12 cellular contexts compared by ENCODE assay signal in the genomic region with DNA sequence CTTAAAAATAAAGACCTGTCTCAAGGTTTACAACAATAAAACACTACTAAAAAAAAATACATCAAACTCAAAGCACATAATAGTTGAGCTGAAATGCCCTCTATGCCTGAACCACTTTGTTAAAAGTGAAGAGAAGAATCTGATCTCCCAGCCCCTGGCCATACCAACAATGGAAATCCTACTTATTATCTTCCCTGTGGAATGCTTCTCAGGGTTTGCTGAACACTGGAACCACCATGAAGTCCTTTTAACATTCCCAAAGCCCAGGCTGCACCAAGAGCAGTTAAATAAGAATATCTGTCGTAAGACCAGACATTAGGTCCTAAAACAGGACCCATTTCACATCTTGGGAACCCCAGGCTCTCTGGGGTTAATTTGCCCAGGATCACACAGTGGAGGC.
DNase-seq lines count a peak whose midpoint lies in the region; TF ChIP-seq lines count a peak whose summit lies in the region.
"Had no signal": no experiment of that assay in that cellular context is flagged by ENCODE, and none has a peak within 500 bp of the region (broad histone marks: within the 10 kb centered on the region; RNA-seq: fewer than 3 reads in every experiment).

No MANE protein-coding gene starts in this region.

- H2AFZ ChIP-seq in neuronal stem cell (ENCODE audit: low read length) (no peak overlapping the region), smooth muscle cell (ENCODE audit: low read depth) (no peak overlapping the region), hepatocyte (no peak overlapping the region)

- H2BK12ac ChIP-seq in neuronal stem cell (ENCODE audit: low read length), result no peak overlapping the region

- H3K9ac ChIP-seq in HUES64 (ENCODE audit: low read depth, low read length) (no peak overlapping the region), neuronal stem cell (ENCODE audit: low read depth, low read length, poor library complexity) (no peak overlapping the region), smooth muscle cell (ENCODE audit: low read depth) (no peak overlapping the region)
- H3K9ac ChIP-seq: BLaER1 treated with 17β-estradiol and CSF1 and Interleukin-3, amounts not matched to agents 10 nM and 100 nM had no signal

- no peak overlapping the region for H3K23ac ChIP-seq in neuronal stem cell (ENCODE audit: low read depth, low read length, poor library complexity)

- H4K20me1 ChIP-seq in smooth muscle cell (ENCODE audit: low read depth), result no peaks in the 10 kb centered on the region
- no peaks in the 10 kb centered on the region for H4K20me1 ChIP-seq in hepatocyte (ENCODE audit: insufficient read depth, poor library complexity, severe bottlenecking)
- H4K20me1 ChIP-seq: BLaER1 treated with 17β-estradiol and CSF1 and Interleukin-3, amounts not matched to agents 10 nM and 100 nM had no signal

- H3K27ac ChIP-seq in HUES64 (ENCODE audit: low read depth, low read length), result peak overlapping the region; percentile 45; the same call in 1 of the 2 replicates
- H3K27ac ChIP-seq in neuronal stem cell (replicated peaks; ENCODE audit: low read length), result peak overlapping the region; percentile 79
- no peak overlapping the region for H3K27ac ChIP-seq in smooth muscle cell (ENCODE audit: low read depth)
- H3K27ac ChIP-seq in hepatocyte, result no peak overlapping the region
- H3K27ac ChIP-seq: BLaER1 treated with 17β-estradiol and CSF1 and Interleukin-3, amounts not matched to agents 10 nM and 100 nM had no signal

- no peak overlapping the region for H3K14ac ChIP-seq in neuronal stem cell (ENCODE audit: low read length)

- no peak overlapping the region for H4K91ac ChIP-seq in neuronal stem cell (ENCODE audit: low read depth, low read length, poor library complexity)

- no peak overlapping the region for H3K4me2 ChIP-seq in neuronal stem cell (ENCODE audit: insufficient read depth, low read length, poor library complexity, severe bottlenecking)
- no peak overlapping the region for H3K4me2 ChIP-seq in smooth muscle cell
- H3K4me2 ChIP-seq in hepatocyte, result no peak overlapping the region
- H3K4me2 ChIP-seq: BLaER1 treated with 17β-estradiol and CSF1 and Interleukin-3, amounts not matched to agents 10 nM and 100 nM had no signal

- H2BK15ac ChIP-seq in neuronal stem cell (ENCODE audit: low read length), result no peak overlapping the region

- no peaks in the 10 kb centered on the region for H3K9me2 ChIP-seq in hepatocyte (replicated peaks; ENCODE audit: insufficient read depth)

- no peak for TF ChIP-seq CTCF in smooth muscle cell (IDR thresholded peaks at IDR 0.05; ENCODE audit: borderline replicate concordance, insufficient read depth, poor library complexity, severe bottlenecking)
- no peak for TF ChIP-seq CTCF in hepatocyte (IDR thresholded peaks at IDR 0.05; ENCODE audit: poor library complexity)

- 88% methylated on average over 1 of the region's 1 CpG for WGBS in HUES64
- no CpG with 5 or more reads among the region's 1 CpG for WGBS in neuronal stem cell (ENCODE audit: extremely low coverage in 2 of 2, insufficient read length in 2 of 2, insufficient replicate concordance in 1 of 2), 2 donors
- 90% methylated on average over 1 of the region's 1 CpG for WGBS in smooth muscle cell (ENCODE audit: low lambda C conversion rate)
- WGBS in hepatocyte (ENCODE audit: low lambda C conversion rate, missing lambda C conversion rate), result 100% methylated on average over 1 of the region's 1 CpG

- H2BK5ac ChIP-seq in neuronal stem cell (ENCODE audit: low read length), result no peak overlapping the region

- H3K79me2 ChIP-seq in smooth muscle cell (ENCODE audit: low read depth) (no peaks in the 10 kb centered on the region), hepatocyte (no peaks in the 10 kb centered on the region)

- no peaks in the 10 kb centered on the region for H3K79me1 ChIP-seq in neuronal stem cell (ENCODE audit: low read depth, low read length)

- no peaks in the 10 kb centered on the region for H3K36me3 ChIP-seq in HUES64 (ENCODE audit: insufficient read depth, low read length)
- H3K36me3 ChIP-seq in neuronal stem cell (replicated peaks in 1 of 2; ENCODE audit: control insufficient read depth in 2 of 2, insufficient read depth in 2 of 2, low read length in 2 of 2), result peaks cover 0 to 29% of the 10 kb centered on the region in 2 donors
- H3K36me3 ChIP-seq in smooth muscle cell (ENCODE audit: low read depth), result no peaks in the 10 kb centered on the region
- H3K36me3 ChIP-seq in hepatocyte (replicated peaks; ENCODE audit: insufficient read depth, low read depth), result no peaks in the 10 kb centered on the region

- peaks cover 21% of the 10 kb centered on the region for H3K4me1 ChIP-seq in HUES64 (ENCODE audit: insufficient read depth, low read length)
- peaks cover 8 to 12% of the 10 kb centered on the region in 2 donors for H3K4me1 ChIP-seq in neuronal stem cell (ENCODE audit: control insufficient read depth in 2 of 2, insufficient read depth in 1 of 2, low read depth in 1 of 2, low read length in 2 of 2)
- peaks cover 17% of the 10 kb centered on the region for H3K4me1 ChIP-seq in smooth muscle cell (ENCODE audit: low read depth)
- peaks cover 3% of the 10 kb centered on the region for H3K4me1 ChIP-seq in hepatocyte (ENCODE audit: insufficient read depth)
- H3K4me1 ChIP-seq: BLaER1 treated with 17β-estradiol and CSF1 and Interleukin-3, amounts not matched to agents 10 nM and 100 nM had no signal

- H3K4me3 ChIP-seq in HUES64 (ENCODE audit: low read length) (no peak overlapping the region), neuronal stem cell (ENCODE audit: low read length in 2 of 2) (no peak overlapping the region), smooth muscle cell (no peak overlapping the region), hepatocyte (no peak overlapping the region)
- H3K4me3 ChIP-seq: BLaER1 treated with 17β-estradiol and CSF1 and Interleukin-3, amounts not matched to agents 10 nM and 100 nM; GM12878 had no signal

- no peak overlapping the region for H4K8ac ChIP-seq in neuronal stem cell (ENCODE audit: low read depth, low read length)

- no peaks in the 10 kb centered on the region for H3K27me3 ChIP-seq in HUES64 (ENCODE audit: insufficient read depth, low read length)
- H3K27me3 ChIP-seq in neuronal stem cell (ENCODE audit: control insufficient read depth in 3 of 3, insufficient read depth in 3 of 3, low read depth in 1 of 3, low read length in 3 of 3), result no peaks in the 10 kb centered on the region
- no peaks in the 10 kb centered on the region for H3K27me3 ChIP-seq in smooth muscle cell (ENCODE audit: low read depth)
- H3K27me3 ChIP-seq in hepatocyte, result no peaks in the 10 kb centered on the region
- H3K27me3 ChIP-seq: BLaER1 treated with 17β-estradiol and CSF1 and Interleukin-3, amounts not matched to agents 10 nM and 100 nM had no signal

- no peaks in the 10 kb centered on the region for H3K9me3 ChIP-seq in HUES64 (ENCODE audit: insufficient read depth, low read depth, low read length)
- no peaks in the 10 kb centered on the region for H3K9me3 ChIP-seq in neuronal stem cell (replicated peaks in 1 of 2; ENCODE audit: control insufficient read depth in 2 of 2, insufficient read depth in 1 of 2, low read depth in 1 of 2, low read length in 2 of 2)
- H3K9me3 ChIP-seq in smooth muscle cell (replicated peaks; ENCODE audit: low read depth), result no peaks in the 10 kb centered on the region
- H3K9me3 ChIP-seq in hepatocyte (ENCODE audit: low read depth), result no peaks in the 10 kb centered on the region
- H3K9me3 ChIP-seq: BLaER1 treated with 17β-estradiol and CSF1 and Interleukin-3, amounts not matched to agents 10 nM and 100 nM had no signal

- H3K18ac ChIP-seq in neuronal stem cell (ENCODE audit: low read length), result peak overlapping the region; percentile 84

- H2BK120ac ChIP-seq in neuronal stem cell (ENCODE audit: low read depth, low read length), result no peak overlapping the region

- H3F3A ChIP-seq in smooth muscle cell (ENCODE audit: low read depth), result no peaks in the 10 kb centered on the region

- H3K4ac ChIP-seq in neuronal stem cell (ENCODE audit: low read length), result no peak overlapping the region

- DNase-seq in ELF-1 (ENCODE audit: low read depth, low spot score) (peak; percentile 18), islet precursor cell (peak; percentile 67), neuronal stem cell (ENCODE audit: low spot score) (no peak), smooth muscle cell (lab: John Stamatoyannopoulos, UW; ENCODE audit: unreplicated experiment) (no peak), hepatocyte (ENCODE audit: low spot score) (no peak), SKM-1 (lab: John Stamatoyannopoulos, UW; ENCODE audit: unreplicated experiment) (no peak)
- DNase-seq: ACHN; CD4-positive, CD25-positive, alpha-beta regulatory T cell; DMS53 had no signal

- H2AK5ac ChIP-seq in neuronal stem cell (ENCODE audit: low read depth, low read length), result no peak overlapping the region

Comparison
In these comparisons a context has a peak if more than half of its experiments do, and no peak if none do; other contexts are left out.
1. DNase-seq: peak in ELF-1 (single experiment) and islet precursor cell (single experiment); none in neuronal stem cell (single experiment), smooth muscle cell (single experiment), hepatocyte (single experiment) and SKM-1 (single experiment).
2. H3K27ac ChIP-seq: peak in HUES64 (single experiment) and neuronal stem cell (single experiment); none in smooth muscle cell (single experiment) and hepatocyte (single experiment).